Comparison of ENCODE assay signal across 1 cellular context in genomic region chr6:52598123-52598823, GRCh38.
A peak's percentile ranks its signal among the peaks of the same experiment; 100 is the strongest.
TF ChIP-seq lines count a peak whose summit lies in the region.

No MANE protein-coding gene starts in this region.

TF ChIP-seq in HepG2, 621 proteins besides CTCF, POLR2A, EP300 and RAD21 (continued from another document and continues in another):
- TF ChIP-seq FUBP1 (CRISPR knock-in tag; IDR thresholded peaks at IDR 0.05; ENCODE audit: borderline replicate concordance) (no peak; the same call in 1 of the 2 replicates), ZNF614 (CRISPR knock-in tag; IDR thresholded peaks at IDR 0.05; ENCODE audit: borderline replicate concordance) (peak; percentile 99), ATF2 (CRISPR knock-in tag; IDR thresholded peaks at IDR 0.05) (peak; percentile 79; the same call in 1 of the 2 replicates), ELF4 (CRISPR knock-in tag; IDR thresholded peaks at IDR 0.05; ENCODE audit: borderline replicate concordance) (no peak), ZNF816 (CRISPR knock-in tag; IDR thresholded peaks at IDR 0.05; ENCODE audit: borderline replicate concordance) (peak; percentile 84; the same call in 1 of the 2 replicates), EHMT2 (IDR thresholded peaks at IDR 0.05; ENCODE audit: borderline replicate concordance, low read depth, low read length) (peak; percentile 53), ZNF431 (CRISPR knock-in tag; IDR thresholded peaks at IDR 0.05; ENCODE audit: borderline replicate concordance, low read depth) (peak; percentile 91; the same call in 1 of the 2 replicates), ZSCAN30 (CRISPR knock-in tag; IDR thresholded peaks at IDR 0.05) (peak; percentile 95; the same call in 1 of the 2 replicates), STAT6 (CRISPR knock-in tag; IDR thresholded peaks at IDR 0.05; ENCODE audit: borderline replicate concordance) (peak; percentile 99), ZBTB39 (CRISPR knock-in tag; IDR thresholded peaks at IDR 0.05) (no peak), NONO (IDR thresholded peaks at IDR 0.05) (no peak), NONO (CRISPR knock-in tag; conservative IDR thresholded peaks at IDR 0.05) (peak; percentile 80; the same call in 1 of the 2 replicates), CEBPZ (IDR thresholded peaks at IDR 0.05; ENCODE audit: low read length) (no peak), ZBTB44 (CRISPR knock-in tag; IDR thresholded peaks at IDR 0.05) (no peak), GMEB1 (CRISPR knock-in tag; IDR thresholded peaks at IDR 0.05; ENCODE audit: borderline replicate concordance) (peak; percentile 46), CBFB (CRISPR knock-in tag; IDR thresholded peaks at IDR 0.05) (peak; percentile 46; the same call in 1 of the 2 replicates), FOXC1 (CRISPR knock-in tag; IDR thresholded peaks at IDR 0.05; ENCODE audit: borderline replicate concordance) (peak; percentile 72; the same call in 1 of the 2 replicates), ATRX (CRISPR knock-in tag; IDR thresholded peaks at IDR 0.05; ENCODE audit: borderline replicate concordance) (no peak), ZNF207 (IDR thresholded peaks at IDR 0.05; ENCODE audit: borderline replicate concordance) (no peak), GPN1 (CRISPR knock-in tag; IDR thresholded peaks at IDR 0.05; ENCODE audit: borderline replicate concordance) (no peak), HBP1 (CRISPR knock-in tag; IDR thresholded peaks at IDR 0.05; ENCODE audit: low read depth) (peak; percentile 16; the same call in 1 of the 2 replicates), TARDBP (CRISPR knock-in tag; IDR thresholded peaks at IDR 0.05) (peak; percentile 99), ZFP62 (CRISPR knock-in tag; IDR thresholded peaks at IDR 0.05) (no peak), ZNF839 (CRISPR knock-in tag; IDR thresholded peaks at IDR 0.05; ENCODE audit: borderline replicate concordance) (no peak), AHR (CRISPR knock-in tag; IDR thresholded peaks at IDR 0.05) (peak; percentile 79; the same call in 1 of the 2 replicates), ZNF318 (CRISPR knock-in tag; IDR thresholded peaks at IDR 0.05) (peak; percentile 76; the same call in 1 of the 2 replicates)
